In the genomic region with DNA sequence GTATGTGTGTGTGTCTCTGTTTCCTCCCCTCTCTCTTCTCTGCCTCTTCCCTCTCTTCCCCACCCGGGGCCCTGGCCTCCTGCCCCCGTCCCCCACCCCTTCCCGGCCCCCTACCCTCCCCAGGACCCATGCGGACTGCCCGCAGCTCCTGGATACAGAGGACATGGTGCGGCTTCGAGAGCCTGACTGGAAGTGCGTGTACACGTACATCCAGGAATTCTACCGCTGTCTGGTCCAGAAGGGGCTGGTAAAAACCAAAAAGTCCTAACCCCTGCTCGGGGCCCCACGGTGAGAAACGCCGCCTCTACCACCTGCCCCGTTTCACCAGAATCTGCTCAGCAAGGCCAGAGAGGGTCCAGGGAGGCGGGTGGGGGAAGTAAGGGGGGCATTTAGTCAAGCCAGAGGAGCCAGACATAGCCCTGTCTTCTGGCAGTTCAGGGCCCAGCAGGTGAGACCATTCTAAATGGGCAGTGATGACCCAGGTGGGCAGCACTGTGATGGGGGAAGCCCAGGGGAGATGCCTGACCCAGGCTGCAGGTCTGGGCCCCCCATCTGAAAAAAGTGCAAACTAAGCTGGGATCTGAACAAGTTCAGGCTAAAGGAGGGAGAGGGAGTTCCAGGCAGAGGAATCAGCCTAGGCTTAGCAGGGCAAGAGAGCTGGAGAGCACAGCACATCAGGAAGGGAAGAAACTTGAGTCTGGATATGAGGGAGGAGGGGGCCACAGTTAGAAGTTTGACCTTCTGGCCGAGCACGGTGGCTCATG, we compare ENCODE assay signal across 1 cellular context.
TF ChIP-seq lines count a peak whose summit lies in the region.

No MANE protein-coding gene starts in this region.

TF ChIP-seq in WTC11, 78 proteins besides CTCF, POLR2A, EP300 and RAD21 (continued from another document):
- TF ChIP-seq, protein P1, sequence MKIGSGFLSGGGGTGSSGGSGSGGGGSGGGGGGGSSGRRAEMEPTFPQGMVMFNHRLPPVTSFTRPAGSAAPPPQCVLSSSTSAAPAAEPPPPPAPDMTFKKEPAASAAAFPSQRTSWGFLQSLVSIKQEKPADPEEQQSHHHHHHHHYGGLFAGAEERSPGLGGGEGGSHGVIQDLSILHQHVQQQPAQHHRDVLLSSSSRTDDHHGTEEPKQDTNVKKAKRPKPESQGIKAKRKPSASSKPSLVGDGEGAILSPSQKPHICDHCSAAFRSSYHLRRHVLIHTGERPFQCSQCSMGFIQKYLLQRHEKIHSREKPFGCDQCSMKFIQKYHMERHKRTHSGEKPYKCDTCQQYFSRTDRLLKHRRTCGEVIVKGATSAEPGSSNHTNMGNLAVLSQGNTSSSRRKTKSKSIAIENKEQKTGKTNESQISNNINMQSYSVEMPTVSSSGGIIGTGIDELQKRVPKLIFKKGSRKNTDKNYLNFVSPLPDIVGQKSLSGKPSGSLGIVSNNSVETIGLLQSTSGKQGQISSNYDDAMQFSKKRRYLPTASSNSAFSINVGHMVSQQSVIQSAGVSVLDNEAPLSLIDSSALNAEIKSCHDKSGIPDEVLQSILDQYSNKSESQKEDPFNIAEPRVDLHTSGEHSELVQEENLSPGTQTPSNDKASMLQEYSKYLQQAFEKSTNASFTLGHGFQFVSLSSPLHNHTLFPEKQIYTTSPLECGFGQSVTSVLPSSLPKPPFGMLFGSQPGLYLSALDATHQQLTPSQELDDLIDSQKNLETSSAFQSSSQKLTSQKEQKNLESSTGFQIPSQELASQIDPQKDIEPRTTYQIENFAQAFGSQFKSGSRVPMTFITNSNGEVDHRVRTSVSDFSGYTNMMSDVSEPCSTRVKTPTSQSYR (CRISPR knock-in tag; IDR thresholded peaks at IDR 0.05) = no peak
- TF ChIP-seq, protein P2, sequence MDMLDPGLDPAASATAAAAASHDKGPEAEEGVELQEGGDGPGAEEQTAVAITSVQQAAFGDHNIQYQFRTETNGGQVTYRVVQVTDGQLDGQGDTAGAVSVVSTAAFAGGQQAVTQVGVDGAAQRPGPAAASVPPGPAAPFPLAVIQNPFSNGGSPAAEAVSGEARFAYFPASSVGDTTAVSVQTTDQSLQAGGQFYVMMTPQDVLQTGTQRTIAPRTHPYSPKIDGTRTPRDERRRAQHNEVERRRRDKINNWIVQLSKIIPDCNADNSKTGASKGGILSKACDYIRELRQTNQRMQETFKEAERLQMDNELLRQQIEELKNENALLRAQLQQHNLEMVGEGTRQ (CRISPR knock-in tag; IDR thresholded peaks at IDR 0.05) = no peak
- no peak for TF ChIP-seq GRHL2 (CRISPR knock-in tag; IDR thresholded peaks at IDR 0.05; ENCODE audit: insufficient replicate concordance, severe bottlenecking)
- TF ChIP-seq, protein P3, sequence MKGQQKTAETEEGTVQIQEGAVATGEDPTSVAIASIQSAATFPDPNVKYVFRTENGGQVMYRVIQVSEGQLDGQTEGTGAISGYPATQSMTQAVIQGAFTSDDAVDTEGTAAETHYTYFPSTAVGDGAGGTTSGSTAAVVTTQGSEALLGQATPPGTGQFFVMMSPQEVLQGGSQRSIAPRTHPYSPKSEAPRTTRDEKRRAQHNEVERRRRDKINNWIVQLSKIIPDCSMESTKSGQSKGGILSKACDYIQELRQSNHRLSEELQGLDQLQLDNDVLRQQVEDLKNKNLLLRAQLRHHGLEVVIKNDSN (CRISPR knock-in tag; IDR thresholded peaks at IDR 0.05) = no peak
- TF ChIP-seq CBFB (CRISPR knock-in tag; IDR thresholded peaks at IDR 0.05; ENCODE audit: low read depth) = no peak
- TF ChIP-seq, protein P4, sequence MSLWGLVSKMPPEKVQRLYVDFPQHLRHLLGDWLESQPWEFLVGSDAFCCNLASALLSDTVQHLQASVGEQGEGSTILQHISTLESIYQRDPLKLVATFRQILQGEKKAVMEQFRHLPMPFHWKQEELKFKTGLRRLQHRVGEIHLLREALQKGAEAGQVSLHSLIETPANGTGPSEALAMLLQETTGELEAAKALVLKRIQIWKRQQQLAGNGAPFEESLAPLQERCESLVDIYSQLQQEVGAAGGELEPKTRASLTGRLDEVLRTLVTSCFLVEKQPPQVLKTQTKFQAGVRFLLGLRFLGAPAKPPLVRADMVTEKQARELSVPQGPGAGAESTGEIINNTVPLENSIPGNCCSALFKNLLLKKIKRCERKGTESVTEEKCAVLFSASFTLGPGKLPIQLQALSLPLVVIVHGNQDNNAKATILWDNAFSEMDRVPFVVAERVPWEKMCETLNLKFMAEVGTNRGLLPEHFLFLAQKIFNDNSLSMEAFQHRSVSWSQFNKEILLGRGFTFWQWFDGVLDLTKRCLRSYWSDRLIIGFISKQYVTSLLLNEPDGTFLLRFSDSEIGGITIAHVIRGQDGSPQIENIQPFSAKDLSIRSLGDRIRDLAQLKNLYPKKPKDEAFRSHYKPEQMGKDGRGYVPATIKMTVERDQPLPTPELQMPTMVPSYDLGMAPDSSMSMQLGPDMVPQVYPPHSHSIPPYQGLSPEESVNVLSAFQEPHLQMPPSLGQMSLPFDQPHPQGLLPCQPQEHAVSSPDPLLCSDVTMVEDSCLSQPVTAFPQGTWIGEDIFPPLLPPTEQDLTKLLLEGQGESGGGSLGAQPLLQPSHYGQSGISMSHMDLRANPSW (CRISPR knock-in tag; conservative IDR thresholded peaks at IDR 0.05; ENCODE audit: low read depth) = no peak
- no peak for TF ChIP-seq GTF2I (CRISPR knock-in tag; conservative IDR thresholded peaks at IDR 0.05)
- TF ChIP-seq, protein P5, sequence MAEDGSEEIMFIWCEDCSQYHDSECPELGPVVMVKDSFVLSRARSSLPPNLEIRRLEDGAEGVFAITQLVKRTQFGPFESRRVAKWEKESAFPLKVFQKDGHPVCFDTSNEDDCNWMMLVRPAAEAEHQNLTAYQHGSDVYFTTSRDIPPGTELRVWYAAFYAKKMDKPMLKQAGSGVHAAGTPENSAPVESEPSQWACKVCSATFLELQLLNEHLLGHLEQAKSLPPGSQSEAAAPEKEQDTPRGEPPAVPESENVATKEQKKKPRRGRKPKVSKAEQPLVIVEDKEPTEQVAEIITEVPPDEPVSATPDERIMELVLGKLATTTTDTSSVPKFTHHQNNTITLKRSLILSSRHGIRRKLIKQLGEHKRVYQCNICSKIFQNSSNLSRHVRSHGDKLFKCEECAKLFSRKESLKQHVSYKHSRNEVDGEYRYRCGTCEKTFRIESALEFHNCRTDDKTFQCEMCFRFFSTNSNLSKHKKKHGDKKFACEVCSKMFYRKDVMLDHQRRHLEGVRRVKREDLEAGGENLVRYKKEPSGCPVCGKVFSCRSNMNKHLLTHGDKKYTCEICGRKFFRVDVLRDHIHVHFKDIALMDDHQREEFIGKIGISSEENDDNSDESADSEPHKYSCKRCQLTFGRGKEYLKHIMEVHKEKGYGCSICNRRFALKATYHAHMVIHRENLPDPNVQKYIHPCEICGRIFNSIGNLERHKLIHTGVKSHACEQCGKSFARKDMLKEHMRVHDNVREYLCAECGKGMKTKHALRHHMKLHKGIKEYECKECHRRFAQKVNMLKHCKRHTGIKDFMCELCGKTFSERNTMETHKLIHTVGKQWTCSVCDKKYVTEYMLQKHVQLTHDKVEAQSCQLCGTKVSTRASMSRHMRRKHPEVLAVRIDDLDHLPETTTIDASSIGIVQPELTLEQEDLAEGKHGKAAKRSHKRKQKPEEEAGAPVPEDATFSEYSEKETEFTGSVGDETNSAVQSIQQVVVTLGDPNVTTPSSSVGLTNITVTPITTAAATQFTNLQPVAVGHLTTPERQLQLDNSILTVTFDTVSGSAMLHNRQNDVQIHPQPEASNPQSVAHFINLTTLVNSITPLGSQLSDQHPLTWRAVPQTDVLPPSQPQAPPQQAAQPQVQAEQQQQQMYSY (CRISPR knock-in tag; IDR thresholded peaks at IDR 0.05) = no peak
TF ChIP-seq in WTC11: peak in this region for 0.
